Comparison of ENCODE assay signal across 8 cellular contexts in genomic region chr14:23076785-23077408, GRCh38. TPM values are rescaled to one million over a fixed set of nuclear protein-coding genes. Genes with fewer than 3 reads are reported as not detected.
DNase-seq lines count a peak whose midpoint lies in the region; ATAC-seq and TF ChIP-seq lines count a peak whose summit lies in the region.

No MANE protein-coding gene starts in this region.

- no peak overlapping the region for H3K4me3 ChIP-seq in DOHH2 (ENCODE audit: low read length)
- H3K4me3 ChIP-seq in Karpas-422 (ENCODE audit: low read length) = no peak overlapping the region
- no peak overlapping the region for H3K4me3 ChIP-seq in neutrophil (ENCODE audit: low read depth in 1 of 2, low read length in 1 of 2)

- H3K4me1 ChIP-seq in DOHH2 (ENCODE audit: control insufficient read depth, low read length) (peaks cover 4% of the 10 kb centered on the region), Karpas-422 (ENCODE audit: low read length) (peaks cover 5% of the 10 kb centered on the region), neutrophil (ENCODE audit: control insufficient read depth in 1 of 2, insufficient read depth in 1 of 2, low read depth in 1 of 2, low read length in 1 of 2) (peaks cover 5 to 6% of the 10 kb centered on the region in 2 experiments)

- H4K20me1 ChIP-seq in DOHH2 (ENCODE audit: control insufficient read depth, insufficient read depth, low read depth, low read length) (no peaks in the 10 kb centered on the region), Karpas-422 (ENCODE audit: insufficient read depth, low read depth, low read length) (no peaks in the 10 kb centered on the region)

- peak; percentile 79 for DNase-seq in Karpas-422
- peak; percentile 35 for DNase-seq in dedifferentiated amniotic fluid mesenchymal stem cell (ENCODE audit: extremely low spot score)
- DNase-seq in GOT3 (lab: John Stamatoyannopoulos, UW) = no peak
- no peak for DNase-seq in NCI-H82 (lab: John Stamatoyannopoulos, UW)
- no peak for DNase-seq in HPDE6-E6E7 (ENCODE audit: extremely low spot score)

- H3F3A ChIP-seq in DOHH2 (ENCODE audit: control insufficient read depth, insufficient read depth) = peaks cover 28% of the 10 kb centered on the region

- no peak for ATAC-seq in HG02759 (IDR thresholded peaks at IDR 0.05; ENCODE audit: unreplicated experiment)

- peak; percentile 81 for TF ChIP-seq CTCF in DOHH2 (IDR thresholded peaks at IDR 0.05; ENCODE audit: low read depth, low read length, poor library complexity, severe bottlenecking)
- peak; percentile 16 for TF ChIP-seq CTCF in neutrophil (IDR thresholded peaks at IDR 0.05)

- no peaks in the 10 kb centered on the region for H3K9me2 ChIP-seq in DOHH2 (replicated peaks; ENCODE audit: control insufficient read depth, low read length)
- H3K9me2 ChIP-seq in Karpas-422 (replicated peaks; ENCODE audit: insufficient read depth, low read length) = no peaks in the 10 kb centered on the region

- H3K4me2 ChIP-seq in DOHH2 (ENCODE audit: low read length) (no peak overlapping the region), Karpas-422 (ENCODE audit: low read depth, low read length, poor library complexity, severe bottlenecking) (no peak overlapping the region)

- H3K36me3 ChIP-seq in DOHH2 (ENCODE audit: control insufficient read depth, low read length) = peaks cover 90% of the 10 kb centered on the region
- H3K36me3 ChIP-seq in Karpas-422 (ENCODE audit: insufficient read depth, low read length) = peaks cover 65% of the 10 kb centered on the region
- peaks cover 100% of the 10 kb centered on the region for H3K36me3 ChIP-seq in neutrophil

- no peak overlapping the region for H3K9ac ChIP-seq in Karpas-422 (ENCODE audit: low read length)

- no peak overlapping the region for H3K27ac ChIP-seq in DOHH2 (ENCODE audit: low read depth, low read length)
- H3K27ac ChIP-seq in Karpas-422 (ENCODE audit: low read length) = no peak overlapping the region
- no peak overlapping the region for H3K27ac ChIP-seq in neutrophil

- no peaks in the 10 kb centered on the region for H3K27me3 ChIP-seq in DOHH2 (ENCODE audit: control insufficient read depth, low read length)
- no peaks in the 10 kb centered on the region for H3K27me3 ChIP-seq in Karpas-422 (ENCODE audit: low read length)
- H3K27me3 ChIP-seq in neutrophil = no peaks in the 10 kb centered on the region

- H3K9me3 ChIP-seq in DOHH2 (ENCODE audit: control insufficient read depth, insufficient read depth, low read length) = no peaks in the 10 kb centered on the region
- H3K9me3 ChIP-seq in Karpas-422 (ENCODE audit: low read length) = no peaks in the 10 kb centered on the region
- H3K9me3 ChIP-seq in neutrophil = no peaks in the 10 kb centered on the region

- H2AFZ ChIP-seq in Karpas-422 (ENCODE audit: low read length) = no peak overlapping the region

- peaks cover 5% of the 10 kb centered on the region for H3K79me2 ChIP-seq in DOHH2 (ENCODE audit: control insufficient read depth, low read length)
- H3K79me2 ChIP-seq in Karpas-422 (ENCODE audit: low read length) = peaks cover 11% of the 10 kb centered on the region

RNA-seq across cellular contexts. Expression of gene ACIN1, which starts 18.0 kb away (rescaled TPM):
- total RNA-seq in Karpas-422 (2014; rRNA removed; shearing (Covaris generic); ENCODE audit: low replicate concordance) = 125 and 159 TPM in 2 replicates

RNA-seq across cellular contexts. Expression of gene C14orf119, which starts 18.4 kb away (rescaled TPM):
- total RNA-seq in Karpas-422 (2014; rRNA removed; shearing (Covaris generic); ENCODE audit: low replicate concordance) = 52.6 and 69.3 TPM in 2 replicates

RNA-seq across cellular contexts. Expression of gene CDH24, which starts 19.6 kb away (rescaled TPM):
- total RNA-seq in Karpas-422 (2014; rRNA removed; shearing (Covaris generic); ENCODE audit: low replicate concordance) = 0.34 and 1.0 TPM in 2 replicates

RNA-seq across cellular contexts. Expression of gene CIROP, which starts 27.9 kb away (rescaled TPM):
- total RNA-seq in Karpas-422 (2014; rRNA removed; shearing (Covaris generic); ENCODE audit: low replicate concordance) = not detected in 2 replicates

RNA-seq across cellular contexts. Expression of gene PSMB11, which starts 34.9 kb away (rescaled TPM):
- not detected in 2 replicates for total RNA-seq in Karpas-422 (2014; rRNA removed; shearing (Covaris generic); ENCODE audit: low replicate concordance)

Comparison
In these comparisons a context has a peak if more than half of its experiments do, and no peak if none do; other contexts are left out.
1. DNase-seq: peak in Karpas-422 (single experiment) and dedifferentiated amniotic fluid mesenchymal stem cell (single experiment); none in GOT3 (single experiment), NCI-H82 (single experiment) and HPDE6-E6E7 (single experiment).